ENCODE assay signal across 1 cellular context in genomic region chr20:63454729-63455567, GRCh38.
A peak's percentile ranks its signal among the peaks of the same experiment; 100 is the strongest.
TF ChIP-seq lines count a peak whose summit lies in the region.

No MANE protein-coding gene starts in this region.

TF ChIP-seq in WTC11, 78 proteins besides CTCF, POLR2A, EP300 and RAD21:
- TF ChIP-seq ZNF512 (CRISPR knock-in tag; IDR thresholded peaks at IDR 0.05; ENCODE audit: borderline replicate concordance) = no peak
- TF ChIP-seq HMGA2 (CRISPR knock-in tag; IDR thresholded peaks at IDR 0.05) = 0 out of 2 replicates have a peak, but pooled peaks have one; percentile 4
- peak; percentile 99 for TF ChIP-seq ZNF263 (CRISPR knock-in tag; IDR thresholded peaks at IDR 0.05; ENCODE audit: low read depth)
- no peak for TF ChIP-seq ETV6 (CRISPR knock-in tag; IDR thresholded peaks at IDR 0.05)
